Comparison of ENCODE assay signal across 15 cellular contexts in genomic region chr16:27429981-27430441, GRCh38. TPM values are rescaled to one million over a fixed set of nuclear protein-coding genes. Genes with fewer than 3 reads are reported as not detected.
A peak's percentile ranks its signal among the peaks of the same experiment; 100 is the strongest.
DNase-seq lines count a peak whose midpoint lies in the region; ATAC-seq lines count a peak whose summit lies in the region.
"Had no signal": no experiment of that assay in that cellular context is flagged by ENCODE, and none has a peak within 500 bp of the region (broad histone marks: within the 10 kb centered on the region; RNA-seq: fewer than 3 reads in every experiment).

No MANE protein-coding gene starts in this region.

- ATAC-seq in activated naive CD4-positive, alpha-beta T cell treated with anti-CD3 and anti-CD28 coated beads, Interleukin-2, amount 50 U/mL, for 72 hours: no peak
- no peak for ATAC-seq in activated T-helper 17 cell treated with anti-CD3 and anti-CD28 coated beads, Interleukin-2, amount 50 U/mL, for 72 hours (replicated peaks)
- no peak for ATAC-seq in GM19035 (IDR thresholded peaks at IDR 0.05; ENCODE audit: unreplicated experiment)
- no peak for ATAC-seq in GM21515 (IDR thresholded peaks at IDR 0.05; ENCODE audit: unreplicated experiment)
- ATAC-seq: heart right ventricle had no signal

- H3K27me3 Mint-ChIP-seq in activated T-helper 17 cell treated with anti-CD3 and anti-CD28 coated beads, Interleukin-2, amount 50 U/mL, for 72 hours: no peaks in the 10 kb centered on the region

- peaks cover 33 to 81% of the 10 kb centered on the region in 2 donors for H3K36me3 Mint-ChIP-seq in activated naive CD4-positive, alpha-beta T cell treated with anti-CD3 and anti-CD28 coated beads, Interleukin-2, amount 50 U/mL, for 72 hours
- peaks cover 100% of the 10 kb centered on the region for H3K36me3 Mint-ChIP-seq in activated T-helper 17 cell treated with anti-CD3 and anti-CD28 coated beads, Interleukin-2, amount 50 U/mL, for 72 hours (ENCODE audit: low read depth)

- H3K4me3 Mint-ChIP-seq in activated T-helper 17 cell treated with anti-CD3 and anti-CD28 coated beads, Interleukin-2, amount 50 U/mL, for 72 hours: no peak overlapping the region
- H3K4me3 Mint-ChIP-seq: T-helper 2 cell treated with Interferon-gamma antibody and Interleukin-4, amounts not matched to agents 5 μg/mL and 100 μg/mL, for 36 hours had no signal

- DNase-seq in activated naive CD4-positive, alpha-beta T cell treated with anti-CD3 and anti-CD28 coated beads, Interleukin-2, amount 50 U/mL, for 72 hours (ENCODE audit: low spot score in 2 of 2): peak in 1 of 2 donors; percentile 52
- DNase-seq in activated naive CD4-positive, alpha-beta T cell treated with Interleukin-2 at 50 U/mL for 16 hours: no peak
- DNase-seq in mucosa of gallbladder (ENCODE audit: low spot score) (peak; percentile 6), dedifferentiated amniotic fluid mesenchymal stem cell (ENCODE audit: extremely low spot score) (no peak)
- DNase-seq in central memory CD4-positive, alpha-beta T cell: no peak
- DNase-seq: EL, left ventricle myocardium inferior, NCI-H1105, NCI-H524 treated with DMSO at 0.1 percent for 48 hours, occipital lobe had no signal

- peak overlapping the region; percentile 39 to 93 for H3K27ac Mint-ChIP-seq in activated naive CD4-positive, alpha-beta T cell treated with anti-CD3 and anti-CD28 coated beads, Interleukin-2, amount 50 U/mL, for 72 hours
- H3K27ac Mint-ChIP-seq in activated T-helper 17 cell treated with anti-CD3 and anti-CD28 coated beads, Interleukin-2, amount 50 U/mL, for 72 hours: peak overlapping the region; percentile 56

- peaks cover 20% of the 10 kb centered on the region for H3K4me1 Mint-ChIP-seq in activated T-helper 17 cell treated with anti-CD3 and anti-CD28 coated beads, Interleukin-2, amount 50 U/mL, for 72 hours

- H3K9me3 Mint-ChIP-seq in activated naive CD4-positive, alpha-beta T cell treated with anti-CD3 and anti-CD28 coated beads, Interleukin-2, amount 50 U/mL, for 72 hours: no peaks in the 10 kb centered on the region
- no peaks in the 10 kb centered on the region for H3K9me3 Mint-ChIP-seq in activated T-helper 17 cell treated with anti-CD3 and anti-CD28 coated beads, Interleukin-2, amount 50 U/mL, for 72 hours
- H3K9me3 Mint-ChIP-seq: T-helper 2 cell treated with Interferon-gamma antibody and Interleukin-4, amounts not matched to agents 5 μg/mL and 100 μg/mL, for 36 hours had no signal

RNA-seq across cellular contexts. Expression of gene IL21R, which starts 28.0 kb away (rescaled TPM):
- total RNA-seq in activated naive CD4-positive, alpha-beta T cell treated with anti-CD3 and anti-CD28 coated beads, Interleukin-2, amount 50 U/mL, for 72 hours: 100 to 1,000 TPM; 103 to 106 TPM
- total RNA-seq in activated T-helper 17 cell treated with anti-CD3 and anti-CD28 coated beads, Interleukin-2, amount 50 U/mL, for 72 hours: 10 to 100 TPM; 41.8 to 53.6 TPM
- total RNA-seq in mucosa of gallbladder: 1.2 TPM
- total RNA-seq: occipital lobe had no signal

Comparison
In these comparisons a context has a peak if more than half of its experiments do, and no peak if none do; other contexts are left out.
1. RNA of gene IL21R, which starts 28.0 kb away (total RNA-seq): 103 to 106 TPM in activated naive CD4-positive, alpha-beta T cell treated with anti-CD3 and anti-CD28 coated beads, Interleukin-2, amount 50 U/mL, for 72 hours and 41.8 to 53.6 TPM in activated T-helper 17 cell treated with anti-CD3 and anti-CD28 coated beads, Interleukin-2, amount 50 U/mL, for 72 hours; 1.2 TPM in mucosa of gallbladder (single experiment); every median in the first group is over 10 times any median in the second.